In the genomic region with DNA sequence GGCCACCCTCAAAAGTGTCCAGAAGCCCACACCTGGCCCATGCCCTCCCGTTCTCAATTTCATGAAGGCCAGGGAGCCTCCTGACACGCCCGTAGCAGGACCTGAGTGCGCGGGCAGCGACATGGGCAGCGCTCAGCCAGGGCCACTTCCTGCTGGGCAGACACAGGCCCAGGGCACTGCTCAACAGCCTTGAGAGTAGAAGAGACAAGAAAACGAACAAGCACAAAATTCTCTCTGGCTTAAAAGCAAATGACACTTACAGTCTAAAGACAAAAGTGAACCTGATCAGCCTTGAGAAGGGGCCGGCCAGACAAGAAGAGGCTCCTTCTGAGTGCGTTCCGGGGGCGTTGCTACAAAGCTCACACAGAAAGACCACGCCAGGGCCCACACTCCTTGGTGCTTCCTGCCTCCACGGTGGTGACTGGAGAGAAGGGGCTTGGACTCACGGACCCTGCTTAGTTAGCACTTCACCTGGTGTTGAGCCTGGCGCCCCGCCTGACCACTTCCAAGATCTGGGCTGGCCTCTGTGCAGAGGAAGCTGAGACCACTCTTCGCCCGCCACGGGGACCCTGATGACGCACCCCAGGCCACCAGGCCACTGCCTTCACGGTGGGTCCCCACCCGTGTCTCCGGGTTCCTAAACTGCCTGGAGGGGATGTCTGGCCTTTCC, we compare ENCODE assay signal across 8 cellular contexts. TPM values are rescaled to one million over a fixed set of nuclear protein-coding genes. Genes with fewer than 3 reads are reported as not detected.
DNase-seq lines count a peak whose midpoint lies in the region; ATAC-seq and TF ChIP-seq lines count a peak whose summit lies in the region.

No MANE protein-coding gene starts in this region.

- no peaks in the 10 kb centered on the region for H3K9me3 Mint-ChIP-seq in Caco-2 (ENCODE audit: unreplicated experiment)

- POLR2A ChIA-PET in Caco-2 (lab: Charles Lee) = no interaction called here

- H3K27me3 ChIP-seq in Caco-2 (replicated peaks; ENCODE audit: control insufficient read depth, insufficient read depth, low read length) (no peaks in the 10 kb centered on the region), RWPE2 (ENCODE audit: insufficient read depth, poor library complexity, severe bottlenecking) (no peaks in the 10 kb centered on the region), neutrophil (peaks cover 100% of the 10 kb centered on the region)

- peaks cover 19% of the 10 kb centered on the region for H3K4me1 Mint-ChIP-seq in Caco-2 (ENCODE audit: low read depth, unreplicated experiment)

- no peak for DNase-seq in Caco-2
- DNase-seq in RWPE2 (ENCODE audit: low spot score) = no peak
- DNase-seq in erythroblast (lab: John Stamatoyannopoulos, UW) = peak; percentile 25 to 33
- no peak for DNase-seq in SHP77 (lab: John Stamatoyannopoulos, UW)
- DNase-seq in activated gamma-delta T cell (lab: John Stamatoyannopoulos, UW) = no peak
- no peak for DNase-seq in NCI-H1694 (lab: John Stamatoyannopoulos, UW)
- no peak for DNase-seq in A172 (ENCODE audit: low spot score)

- intact Hi-C loops in Caco-2 (cut with micrococcal nuclease; ENCODE audit: unreplicated experiment) = no loop called here

- H3K36me3 ChIP-seq in Caco-2 (ENCODE audit: control insufficient read depth, insufficient read depth, low read length) (no peaks in the 10 kb centered on the region), RWPE2 (ENCODE audit: low read depth) (no peaks in the 10 kb centered on the region), neutrophil (no peaks in the 10 kb centered on the region)

- H3K36me3 Mint-ChIP-seq in Caco-2 (ENCODE audit: insufficient read depth, unreplicated experiment) = peaks cover 9% of the 10 kb centered on the region

- H3K4me1 ChIP-seq in Caco-2 (peaks cover 41% of the 10 kb centered on the region), RWPE2 (ENCODE audit: insufficient read depth, poor library complexity, severe bottlenecking) (peaks cover 9% of the 10 kb centered on the region), neutrophil (ENCODE audit: control insufficient read depth in 1 of 2, insufficient read depth in 1 of 2, low read depth in 1 of 2, low read length in 1 of 2) (peaks cover 0 to 10% of the 10 kb centered on the region in 2 experiments)

- BruUV-seq in Caco-2 (replicated peaks; lab: Mats Ljungman, UMichigan) = no TSS peak

- ATAC-seq in RWPE2 (ENCODE audit: low read depth) = no peak

- no peak for TF ChIP-seq POLR2A in erythroblast (IDR thresholded peaks at IDR 0.05; ENCODE audit: low read length)

- H3K9me3 ChIP-seq in Caco-2 = no peaks in the 10 kb centered on the region
- H3K9me3 ChIP-seq in RWPE2 (ENCODE audit: severe bottlenecking) = no peaks in the 10 kb centered on the region
- H3K9me3 ChIP-seq in neutrophil = no peaks in the 10 kb centered on the region

- peak overlapping the region; percentile 77 for H3K4me3 Mint-ChIP-seq in Caco-2 (ENCODE audit: unreplicated experiment)

- H3K27ac Mint-ChIP-seq in Caco-2 (ENCODE audit: unreplicated experiment) = peak overlapping the region; percentile 72

- CTCF ChIA-PET in Caco-2 (lab: Charles Lee) = no interaction called here

- no peaks in the 10 kb centered on the region for H3K27me3 Mint-ChIP-seq in Caco-2 (ENCODE audit: insufficient read depth, unreplicated experiment)

- no peak for TF ChIP-seq CTCF in Caco-2 (IDR thresholded peaks at IDR 0.05; ENCODE audit: insufficient read depth in 1 of 2, low read depth in 1 of 2, low read length in 1 of 2, severe bottlenecking in 1 of 2, unreplicated experiment in 1 of 2)
- no peak for TF ChIP-seq CTCF in RWPE2 (IDR thresholded peaks at IDR 0.05; ENCODE audit: poor library complexity, severe bottlenecking)
- TF ChIP-seq CTCF in neutrophil (IDR thresholded peaks at IDR 0.05) = no peak

- H3K4me3 ChIP-seq in Caco-2 (ENCODE audit: low read depth, low read length) (peak overlapping the region; percentile 85), RWPE2 (ENCODE audit: severe bottlenecking) (peak overlapping the region; percentile 72), neutrophil (ENCODE audit: low read depth in 1 of 2, low read length in 1 of 2) (peak overlapping the region; percentile 10 to 52)

- peak overlapping the region; percentile 27 for H3K27ac ChIP-seq in RWPE2 (ENCODE audit: poor library complexity, severe bottlenecking)
- H3K27ac ChIP-seq in neutrophil = no peak overlapping the region

RNA-seq across cellular contexts. Expression of a gene that starts 1.5 kb away (rescaled TPM):
- 41.7 and 42.0 TPM in 2 replicates for total RNA-seq in Caco-2 (2022)
- 8.5 and 10.2 TPM in 2 replicates for total RNA-seq in A172 (2014; rRNA removed; shearing (Covaris generic))

Comparison
In these comparisons a context has a peak if more than half of its experiments do, and no peak if none do; other contexts are left out.
1. DNase-seq: peak in erythroblast (2 of 2); none in Caco-2 (0 of 2), RWPE2 (single experiment), SHP77 (0 of 2), activated gamma-delta T cell (single experiment), NCI-H1694 (single experiment) and A172 (single experiment).
2. H3K4me3 ChIP-seq: peak in every context shown above with its lines; median percentile 85 in Caco-2; 72 in RWPE2; 31 in neutrophil.